In genomic region chr4:19850909-19851308, GRCh38 we compare ENCODE assay signal across 14 cellular contexts.
DNase-seq lines count a peak whose midpoint lies in the region; ATAC-seq and TF ChIP-seq lines count a peak whose summit lies in the region.
"Had no signal": no experiment of that assay in that cellular context is flagged by ENCODE, and none has a peak within 500 bp of the region (broad histone marks: within the 10 kb centered on the region; RNA-seq: fewer than 3 reads in every experiment).

No MANE protein-coding gene starts in this region.

- in situ Hi-C loops in ACHN (cut with HindIII; ENCODE audit: low pct_ligation_motif_present, low pct_unique_long_range_greater_than_20kb, low sequenced_read_pairs) = no loop called here
- in situ Hi-C loops in astrocyte of the cerebellum (cut with HindIII; ENCODE audit: low sequenced_read_pairs) = no loop called here

- no peak overlapping the region for H3K27ac ChIP-seq in dorsolateral prefrontal cortex
- no peak overlapping the region for H3K27ac ChIP-seq in effector memory CD4-positive, alpha-beta T cell (ENCODE audit: insufficient read depth, low read length, poor library complexity, severe bottlenecking)
- H3K27ac ChIP-seq: neutrophil had no signal

- no peaks in the 10 kb centered on the region for H3K36me3 Mint-ChIP-seq in T-helper 17 cell (ENCODE audit: low read depth)

- no peaks in the 10 kb centered on the region for H3K4me1 Mint-ChIP-seq in T-helper 17 cell
- H3K4me1 Mint-ChIP-seq: B cell had no signal

- no peaks in the 10 kb centered on the region for H3K4me1 ChIP-seq in effector memory CD4-positive, alpha-beta T cell (ENCODE audit: control insufficient read depth, insufficient read depth, low read length, poor library complexity, severe bottlenecking)

- no peak overlapping the region for H3K27ac Mint-ChIP-seq in T-helper 17 cell
- H3K27ac Mint-ChIP-seq: B cell had no signal

- H3K4me3 ChIP-seq in astrocyte of the cerebellum (ENCODE audit: low read depth, low read length) (no peak overlapping the region), dorsolateral prefrontal cortex (no peak overlapping the region)
- H3K4me3 ChIP-seq in effector memory CD4-positive, alpha-beta T cell (ENCODE audit: insufficient read depth, low read depth, low read length, poor library complexity, severe bottlenecking) = no peak overlapping the region

- DNase-seq in ACHN (peak; percentile 86), HS-5 (ENCODE audit: low read depth) (peak; percentile 85), astrocyte of the cerebellum (ENCODE audit: low read depth) (peak; percentile 86), hepatic stellate cell (ENCODE audit: low spot score) (peak; percentile 10), dorsolateral prefrontal cortex (no peak), T-helper 17 cell (no peak)
- DNase-seq in effector memory CD4-positive, alpha-beta T cell = no peak
- DNase-seq: GDM1; left colon; NCI-H2029 treated with DMSO at 0.1 percent for 48 hours; stimulated activated CD4-positive, alpha-beta T cell treated with anti-CD3 and anti-CD28 coated beads, Interleukin-4, amount 100 ng/mL, for 1 hour had no signal

- no peak for ATAC-seq in HG03460 (IDR thresholded peaks at IDR 0.05; ENCODE audit: unreplicated experiment)
- no peak for ATAC-seq in T-helper 17 cell
- ATAC-seq: left colon had no signal

- no peaks in the 10 kb centered on the region for H3K9me3 ChIP-seq in T-helper 17 cell (ENCODE audit: control insufficient read depth, low read length, poor library complexity, severe bottlenecking)
- H3K9me3 ChIP-seq in effector memory CD4-positive, alpha-beta T cell (ENCODE audit: control insufficient read depth, low read length) = no peaks in the 10 kb centered on the region
- H3K9me3 ChIP-seq: neutrophil had no signal

- peak; percentile 44 for TF ChIP-seq CTCF in astrocyte of the cerebellum (IDR thresholded peaks at IDR 0.05; ENCODE audit: low read depth, low read length, missing control alignments)
- no peak for TF ChIP-seq CTCF in dorsolateral prefrontal cortex (IDR thresholded peaks at IDR 0.05 in 54 of 56, conservative IDR thresholded peaks at IDR 0.05 in 2 of 56; ENCODE audit: low read depth in 1 of 56, partially characterized antibody in 56 of 56)

- intact Hi-C loops in dorsolateral prefrontal cortex (cut with DNase I) = no loop called here

- H3K36me3 ChIP-seq in effector memory CD4-positive, alpha-beta T cell (ENCODE audit: control insufficient read depth, insufficient read depth, low read length) = no peaks in the 10 kb centered on the region
- H3K36me3 ChIP-seq: neutrophil had no signal

- H3K4me3 Mint-ChIP-seq in T-helper 17 cell = no peak overlapping the region
- H3K4me3 Mint-ChIP-seq: B cell had no signal

- no peaks in the 10 kb centered on the region for H3K27me3 ChIP-seq in dorsolateral prefrontal cortex
- no peaks in the 10 kb centered on the region for H3K27me3 ChIP-seq in effector memory CD4-positive, alpha-beta T cell (replicated peaks; ENCODE audit: control insufficient read depth, insufficient read depth, low read length, poor library complexity, severe bottlenecking)
- H3K27me3 ChIP-seq: neutrophil had no signal

- H3K27me3 Mint-ChIP-seq in T-helper 17 cell = no peaks in the 10 kb centered on the region
- H3K27me3 Mint-ChIP-seq: B cell had no signal

Comparison
In these comparisons a context has a peak if more than half of its experiments do, and no peak if none do; other contexts are left out.
1. DNase-seq: peak in ACHN (single experiment), HS-5 (single experiment), astrocyte of the cerebellum (single experiment) and hepatic stellate cell (single experiment); none in dorsolateral prefrontal cortex (0 of 10), T-helper 17 cell (0 of 3) and effector memory CD4-positive, alpha-beta T cell (0 of 3).